23 cellular contexts compared by ENCODE assay signal in genomic region chr7:85714182-85714581, GRCh38.
DNase-seq lines count a peak whose midpoint lies in the region; ATAC-seq, FAIRE-seq and TF ChIP-seq lines count a peak whose summit lies in the region.
"Had no signal": no experiment of that assay in that cellular context is flagged by ENCODE, and none has a peak within 500 bp of the region (broad histone marks: within the 10 kb centered on the region; RNA-seq: fewer than 3 reads in every experiment).

No MANE protein-coding gene starts in this region.

- DNase-seq in GM12878 (ENCODE audit: low read depth, low spot score) (peak; percentile 11), NCI-H187 (lab: John Stamatoyannopoulos, UW) (no peak), Karpas-422 (no peak), NCI-H82 treated with DMSO at 0.1 percent for 48 hours (lab: John Stamatoyannopoulos, UW; ENCODE audit: unreplicated experiment) (no peak)
- DNase-seq: activated CD4-positive, alpha-beta T cell treated with anti-CD3 and anti-CD28 coated beads, Interleukin-2, amount 10 ng/mL, durations not matched to agents 7 days and 5 days; activated T-cell treated with anti-CD3 and anti-CD28 coated beads, Interleukin-2, amount 50 U/mL, for 1 hour; body of pancreas; cortex of kidney; foreskin melanocyte; GDM1; NCI-H2029; NCI-H69; ovary; PC-3; SK-N-SH; stimulated activated CD4-positive, alpha-beta T cell treated with anti-CD3 and anti-CD28 coated beads, Interleukin-4, amount 100 ng/mL, for 24 hours; stimulated activated CD8-positive, alpha-beta memory T cell treated with anti-CD3 and anti-CD28 coated beads, Interleukin-4, amount 100 ng/mL, for 48 hours; testis had no signal

- ATAC-seq in GM18867 (IDR thresholded peaks at IDR 0.05; ENCODE audit: unreplicated experiment) (peak; percentile 79), GM21576 (IDR thresholded peaks at IDR 0.05; ENCODE audit: unreplicated experiment) (peak; percentile 83), HG03066 (IDR thresholded peaks at IDR 0.05; ENCODE audit: low read depth, unreplicated experiment) (peak; percentile 73), GM12878 (peak; percentile 80)
- ATAC-seq: activated naive CD4-positive, alpha-beta T cell treated with anti-CD3 and anti-CD28 coated beads, Interleukin-2, amount 50 U/mL, for 72 hours; body of pancreas; PC-3 had no signal

- H3K4me1 ChIP-seq in GM12878 (ENCODE audit: control insufficient read depth, insufficient read depth, low read length) (no peaks in the 10 kb centered on the region), Karpas-422 (ENCODE audit: low read length) (no peaks in the 10 kb centered on the region)
- H3K4me1 ChIP-seq: body of pancreas, testis had no signal

- H3K27me3 ChIP-seq in GM12878 (replicated peaks in 1 of 2; ENCODE audit: control insufficient read depth in 2 of 2, insufficient read depth in 2 of 2, low read length in 1 of 2), result no peaks in the 10 kb centered on the region
- H3K27me3 ChIP-seq in Karpas-422 (ENCODE audit: low read length), result no peaks in the 10 kb centered on the region
- H3K27me3 ChIP-seq: body of pancreas, ovary, testis had no signal

- H3K27ac ChIP-seq in GM12878 (ENCODE audit: control insufficient read depth, insufficient read depth) (no peak overlapping the region), Karpas-422 (ENCODE audit: low read length) (no peak overlapping the region)
- H3K27ac ChIP-seq: body of pancreas, ovary, testis had no signal

- peak; percentile 33 to 41; a peak in 2 of 4 replicates for TF ChIP-seq EP300 in GM12878 (IDR thresholded peaks at IDR 0.05; ENCODE audit: borderline replicate concordance in 1 of 2, control insufficient read depth in 1 of 2, low read depth in 2 of 2, low read length in 2 of 2)

- TF ChIP-seq CTCF in GM12878 (IDR thresholded peaks at IDR 0.05 in 2 of 3, conservative IDR thresholded peaks at IDR 0.05 in 1 of 3; ENCODE audit: control insufficient read depth in 2 of 3, extremely low read depth in 1 of 3, insufficient read depth in 1 of 3, low read depth in 3 of 3, low read length in 3 of 3), result no peak

- POLR2A ChIA-PET in GM12878 (lab: Charles Lee), result no interaction called here

- no peaks in the 10 kb centered on the region for H3K36me3 ChIP-seq in GM12878 (ENCODE audit: control insufficient read depth in 2 of 2, insufficient read depth in 2 of 2, low read length in 1 of 2)
- no peaks in the 10 kb centered on the region for H3K36me3 ChIP-seq in Karpas-422 (ENCODE audit: insufficient read depth, low read length)
- H3K36me3 ChIP-seq: ovary had no signal

- CTCF ChIA-PET in GM12878 (lab: Yijun Ruan, JAX), result no interaction called here

- no peaks in the 10 kb centered on the region for H4K20me1 ChIP-seq in GM12878 (ENCODE audit: control insufficient read depth, insufficient read depth)
- no peaks in the 10 kb centered on the region for H4K20me1 ChIP-seq in Karpas-422 (ENCODE audit: insufficient read depth, low read depth, low read length)

- no peak for TF ChIP-seq RAD21 in GM12878 (IDR thresholded peaks at IDR 0.05; ENCODE audit: insufficient read depth, low read depth, low read length)

- no peak for FAIRE-seq in GM12878 (lab: Jason Lieb, UNC)
- FAIRE-seq: D721Med had no signal

- no TSS peak for BruUV-seq in GM12878 (replicated peaks; lab: Mats Ljungman, UMichigan)

- no peak overlapping the region for H3K4me3 ChIP-seq in GM12878
- no peak overlapping the region for H3K4me3 ChIP-seq in Karpas-422 (ENCODE audit: low read length)
- H3K4me3 ChIP-seq: body of pancreas, ovary, testis had no signal

- H3K79me2 ChIP-seq in GM12878 (ENCODE audit: control insufficient read depth, insufficient read depth, low read length) (no peaks in the 10 kb centered on the region), Karpas-422 (ENCODE audit: low read length) (no peaks in the 10 kb centered on the region)

- in situ Hi-C loops in GM12878 (cut with MboI), result no loop called here

- H3K9me3 ChIP-seq in GM12878 (replicated peaks; ENCODE audit: control insufficient read depth, insufficient read depth, low read length) (no peaks in the 10 kb centered on the region), Karpas-422 (ENCODE audit: low read length) (peaks cover 13% of the 10 kb centered on the region)
- H3K9me3 ChIP-seq: body of pancreas, ovary, SK-N-SH, testis had no signal

- SMC1A ChIA-PET in GM12878 (lab: Charles Lee; ENCODE audit: uncharacterized antibody, unreplicated experiment), result no interaction called here

- H3K9ac ChIP-seq in GM12878 (ENCODE audit: control insufficient read depth, insufficient read depth, low read length), result no peak overlapping the region
- no peak overlapping the region for H3K9ac ChIP-seq in Karpas-422 (ENCODE audit: low read length)
- H3K9ac ChIP-seq: SK-N-SH had no signal

- H3K9me2 ChIP-seq in Karpas-422 (replicated peaks; ENCODE audit: insufficient read depth, low read length), result no peaks in the 10 kb centered on the region
- H3K9me2 ChIP-seq: SK-N-SH had no signal

- 11% methylated on average over 2 of the region's 2 CpGs for WGBS in GM12878 (ENCODE audit: insufficient coverage, insufficient replicate concordance, low lambda C conversion rate, missing lambda C conversion rate)

- H3K4me2 ChIP-seq in GM12878 (ENCODE audit: control insufficient read depth, insufficient read depth) (no peak overlapping the region), Karpas-422 (ENCODE audit: low read depth, low read length, poor library complexity, severe bottlenecking) (no peak overlapping the region)
- H3K4me2 ChIP-seq: SK-N-SH had no signal

- no peak for TF ChIP-seq POLR2A in GM12878 (IDR thresholded peaks at IDR 0.05; ENCODE audit: low read depth, low read length)

- RAD21 ChIA-PET in GM12878 (lab: Charles Lee; ENCODE audit: unreplicated experiment), result no interaction called here

- intact Hi-C loops in GM12878 (cut with micrococcal nuclease; ENCODE audit: unreplicated experiment), result no loop called here

- no peak overlapping the region for H2AFZ ChIP-seq in GM12878 (ENCODE audit: control insufficient read depth, low read depth, low read length)
- H2AFZ ChIP-seq in Karpas-422 (ENCODE audit: low read length), result no peak overlapping the region

TF ChIP-seq in GM12878, 131 proteins besides CTCF, POLR2A, EP300 and RAD21:
- TF ChIP-seq EZH2 (IDR thresholded peaks at IDR 0.05; ENCODE audit: borderline replicate concordance, control insufficient read depth, low read depth, low read length), result no peak
- TF ChIP-seq ATF7 (IDR thresholded peaks at IDR 0.05; ENCODE audit: low read depth), result peak; percentile 72
- TF ChIP-seq SIX5 (IDR thresholded peaks at IDR 0.05; ENCODE audit: low read depth, low read length, severe bottlenecking), result no peak
- no peak for TF ChIP-seq IKZF1 (conservative IDR thresholded peaks at IDR 0.05)
- TF ChIP-seq TCF3 (IDR thresholded peaks at IDR 0.05; ENCODE audit: borderline replicate concordance, insufficient read depth, low read depth, low read length), result no peak
- TF ChIP-seq SMC3 (IDR thresholded peaks at IDR 0.05; ENCODE audit: borderline replicate concordance, low read length), result no peak
- TF ChIP-seq SPI1 (IDR thresholded peaks at IDR 0.05; ENCODE audit: borderline replicate concordance, insufficient read depth, low read depth, low read length), result peak; percentile 72
- TF ChIP-seq RELB (IDR thresholded peaks at IDR 0.05; ENCODE audit: low read depth), result 0 out of 2 replicates have a peak, but pooled peaks have one; percentile 28
- TF ChIP-seq PBX3 (IDR thresholded peaks at IDR 0.05; ENCODE audit: insufficient replicate concordance, low read depth, low read length), result no peak
- no peak for TF ChIP-seq KLF5 (IDR thresholded peaks at IDR 0.05; ENCODE audit: partially characterized antibody)
- peak; percentile 17 to 26; a peak in 1 of 4 replicates for TF ChIP-seq IKZF2 (IDR thresholded peaks at IDR 0.05)
- TF ChIP-seq BHLHE40 (IDR thresholded peaks at IDR 0.05; ENCODE audit: borderline replicate concordance in 1 of 2, low read depth in 2 of 2, low read length in 1 of 2), result peak; percentile 44 to 47; a peak in 2 of 4 replicates
- peak; percentile 35; the same call in 1 of the 2 replicates for TF ChIP-seq RAD51 (IDR thresholded peaks at IDR 0.05)
- TF ChIP-seq NFIC (IDR thresholded peaks at IDR 0.05; ENCODE audit: low read depth, low read length), result no peak
- no peak for TF ChIP-seq LARP7 (IDR thresholded peaks at IDR 0.05)
